12 cellular contexts compared by ENCODE assay signal in the genomic region with DNA sequence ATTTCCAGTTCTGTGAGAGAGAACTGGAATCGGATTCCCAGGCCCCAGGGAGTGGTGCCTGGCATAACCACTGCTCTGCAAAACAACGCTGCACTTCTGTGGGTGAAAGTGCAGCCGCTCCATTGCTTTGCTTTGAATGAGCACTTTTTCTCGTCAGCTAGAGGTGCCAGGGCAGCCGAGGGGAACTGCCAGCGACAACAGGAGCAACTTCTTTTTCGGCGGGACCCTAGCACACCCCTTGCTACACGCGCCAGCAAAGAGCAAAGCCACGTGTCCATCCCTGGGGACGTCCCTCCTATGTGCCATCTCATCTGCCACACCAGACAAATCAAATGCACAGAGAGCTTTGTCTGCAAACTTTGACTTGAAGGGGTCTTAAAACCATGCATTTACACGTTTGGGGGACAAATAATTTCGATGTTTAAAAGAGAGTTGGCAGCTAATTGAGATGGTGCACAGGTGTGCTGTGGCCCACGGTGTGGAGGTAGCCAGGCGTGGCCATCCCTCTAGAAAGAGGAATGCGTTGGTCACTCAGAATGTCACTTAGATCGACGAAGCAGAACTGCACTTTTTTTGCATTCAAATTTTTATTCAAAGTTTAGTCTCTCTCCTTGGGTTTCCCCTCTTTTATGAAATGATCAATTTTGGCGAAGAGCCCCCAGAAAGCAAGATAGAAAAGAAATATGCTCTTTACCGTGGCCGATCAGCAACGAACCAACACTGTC.
DNase-seq lines count a peak whose midpoint lies in the region; ATAC-seq, FAIRE-seq and TF ChIP-seq lines count a peak whose summit lies in the region.
"Had no signal": no experiment of that assay in that cellular context is flagged by ENCODE, and none has a peak within 500 bp of the region (broad histone marks: within the 10 kb centered on the region; RNA-seq: fewer than 3 reads in every experiment).

No MANE protein-coding gene starts in this region.

- no peak for TF ChIP-seq RAD21 in H1 (IDR thresholded peaks at IDR 0.05 in 1 of 2, conservative IDR thresholded peaks at IDR 0.05 in 1 of 2; ENCODE audit: low read depth in 2 of 2, low read length in 2 of 2)

- no peaks in the 10 kb centered on the region for H4K20me1 ChIP-seq in H1 (replicated peaks in 1 of 2; ENCODE audit: control insufficient read depth in 1 of 2, insufficient read depth in 2 of 2, low read length in 2 of 2)

- WGBS in H1 (ENCODE audit: extremely low coverage in 1 of 2, insufficient coverage in 1 of 2, insufficient read length in 1 of 2, insufficient replicate concordance in 2 of 2, low coverage in 1 of 2, low lambda C conversion rate in 2 of 2, missing lambda C conversion rate in 1 of 2), 2 experiments, result 86% methylated on average over 23 of the region's 23 CpGs; no CpG with 5 or more reads in 1 of the 2 experiments

- H4K5ac ChIP-seq in H1 (ENCODE audit: insufficient read length, low read depth, low read length), result no peak overlapping the region

- H3K4me2 ChIP-seq in H1 (ENCODE audit: insufficient read depth in 1 of 2, low read depth in 2 of 2, low read length in 2 of 2), result no peak overlapping the region

- no peak overlapping the region for H3K14ac ChIP-seq in H1 (ENCODE audit: insufficient read length)

- H2AK5ac ChIP-seq in H1 (ENCODE audit: low read depth, low read length), result no peak overlapping the region

- ATAC-seq in GM18498 (IDR thresholded peaks at IDR 0.05; ENCODE audit: unreplicated experiment) (peak; percentile 30), GM21526 (IDR thresholded peaks at IDR 0.05; ENCODE audit: low FRiP score, unreplicated experiment) (peak; percentile 23), HG03196 (IDR thresholded peaks at IDR 0.05; ENCODE audit: unreplicated experiment) (peak; percentile 39), GM18519 (IDR thresholded peaks at IDR 0.05; ENCODE audit: low FRiP score, unreplicated experiment) (no peak)
- ATAC-seq: activated CD4-positive, alpha-beta T cell treated with anti-CD3 and anti-CD28 coated beads for 36 hours; K562 had no signal

- no peaks in the 10 kb centered on the region for H3K79me2 ChIP-seq in H1 (ENCODE audit: control insufficient read depth in 1 of 2, insufficient read depth in 2 of 2, low read length in 2 of 2)

- H4K8ac ChIP-seq in H1 (ENCODE audit: extremely low read depth, insufficient read depth, low read length), result no peak overlapping the region

- H3K9ac ChIP-seq in H1 (replicated peaks in 1 of 4; ENCODE audit: extremely low read depth in 1 of 4, low read depth in 3 of 4, low read length in 3 of 4), result no peak overlapping the region

- no peak for TF ChIP-seq EP300 in H1 (IDR thresholded peaks at IDR 0.05; ENCODE audit: borderline replicate concordance in 1 of 2, low read depth in 2 of 2, low read length in 2 of 2)

- H3K56ac ChIP-seq in H1 (replicated peaks; ENCODE audit: insufficient read length, low read depth, low read length), result no peak overlapping the region

- H3K36me3 ChIP-seq in H1 (ENCODE audit: control insufficient read depth in 2 of 4, insufficient read depth in 4 of 4, low read length in 3 of 4) (no peaks in the 10 kb centered on the region), HAP-1 (replicated peaks) (no peaks in the 10 kb centered on the region)

- no peak overlapping the region for H2AFZ ChIP-seq in H1 (ENCODE audit: low read length)

- no peak overlapping the region for H2BK120ac ChIP-seq in H1 (replicated peaks; ENCODE audit: low read depth, low read length)

- no peaks in the 10 kb centered on the region for H3K79me1 ChIP-seq in H1 (ENCODE audit: low read depth, low read length)

- H3K27ac ChIP-seq in H1 (ENCODE audit: low read depth, low read length), result no peak overlapping the region

- CTCF ChIA-PET in H1 (lab: Charles Lee; ENCODE audit: partially characterized antibody), result interaction anchor here (0.9 to 13.3 kb wide), 12 partner anchors 11 to 178 kb away, joined by 3 to 188 read pairs (median 4); no protein-coding TSS in a partner anchor

- H3K4ac ChIP-seq in H1 (replicated peaks; ENCODE audit: insufficient read length, low read depth, low read length), result no peak overlapping the region

- peaks cover 0 to 20% (median 11%) of the 10 kb centered on the region in 4 experiments for H3K4me1 ChIP-seq in H1 (replicated peaks in 1 of 4; ENCODE audit: control insufficient read depth in 3 of 4, insufficient read depth in 4 of 4, low read length in 3 of 4)
- H3K4me1 ChIP-seq in HAP-1, result no peaks in the 10 kb centered on the region

- no peak overlapping the region for H2BK20ac ChIP-seq in H1 (ENCODE audit: low read length)

- no peak overlapping the region for H4K91ac ChIP-seq in H1 (replicated peaks; ENCODE audit: insufficient read length, low read length)

- TF ChIP-seq CTCF in H1 (IDR thresholded peaks at IDR 0.05; ENCODE audit: control extremely low read depth in 1 of 3, insufficient read depth in 1 of 3, low read depth in 1 of 3, low read length in 3 of 3), result no peak

- no peaks in the 10 kb centered on the region for H3K23me2 ChIP-seq in H1 (ENCODE audit: low read depth, low read length)

- no peak overlapping the region for H2BK5ac ChIP-seq in H1 (ENCODE audit: low read depth, low read length)

- H2BK12ac ChIP-seq in H1 (ENCODE audit: low read depth, low read length), result no peak overlapping the region; the same call in 1 of the 2 replicates

- H3K4me3 ChIP-seq in H1 (ENCODE audit: extremely low read depth in 1 of 4, insufficient read depth in 2 of 4, low read depth in 3 of 4, low read length in 4 of 4) (no peak overlapping the region), HAP-1 (no peak overlapping the region)
- H3K4me3 ChIP-seq: K562 had no signal

- H2BK15ac ChIP-seq in H1 (ENCODE audit: low read length), result no peak overlapping the region

- no peaks in the 10 kb centered on the region for H3K9me3 ChIP-seq in H1 (ENCODE audit: insufficient read depth in 2 of 2, low read depth in 1 of 2, low read length in 1 of 2)
- no peaks in the 10 kb centered on the region for H3K9me3 ChIP-seq in HAP-1

- no peak overlapping the region for H3K23ac ChIP-seq in H1 (ENCODE audit: insufficient read length)

- no peak for TF ChIP-seq POLR2A in H1 (IDR thresholded peaks at IDR 0.05; ENCODE audit: control extremely low read depth in 1 of 2, low read depth in 2 of 2, low read length in 2 of 2)

- H3K27me3 ChIP-seq in H1 (replicated peaks in 1 of 4; ENCODE audit: control insufficient read depth in 3 of 4, extremely low read depth in 1 of 4, insufficient read depth in 3 of 4, low read length in 3 of 4) (no peaks in the 10 kb centered on the region), HAP-1 (ENCODE audit: low read depth) (no peaks in the 10 kb centered on the region)

- DNase-seq in H1 (ENCODE audit: low read depth in 1 of 2, low spot score in 2 of 2), result peak in 1 of 2 experiments; percentile 41
- no peak for DNase-seq in HuH-7 (ENCODE audit: low spot score)
- DNase-seq in NCI-H2227 treated with DMSO at 0.1 percent for 48 hours (lab: John Stamatoyannopoulos, UW), result no peak
- no peak for DNase-seq in HAP-1 (ENCODE audit: low spot score in 2 of 2)
- DNase-seq: activated CD4-positive, alpha-beta T cell treated with anti-CD3 and anti-CD28 coated beads for 36 hours; aorta; stimulated activated naive CD4-positive, alpha-beta T cell treated with Interleukin-2 at 50 U/mL for 16 hours had no signal

- in situ Hi-C loops in HAP-1 (cut with MboI; ENCODE audit: low sequenced_read_pairs), result loop anchor here (5.0 kb wide), 1 partner anchor 174 kb away; no protein-coding TSS in a partner anchor

- no peak overlapping the region for H3K18ac ChIP-seq in H1 (ENCODE audit: extremely low read depth, low read length)

- POLR2A ChIA-PET in H1 (lab: Charles Lee; ENCODE audit: partially characterized antibody), result interaction anchor here (1.6 kb wide), 1 partner anchor 13 kb away, joined by 10 read pairs; no protein-coding TSS in a partner anchor

- FAIRE-seq in H1 (lab: Jason Lieb, UNC), result no peak
- FAIRE-seq: K562 had no signal

TF ChIP-seq in H1, 55 proteins besides CTCF, POLR2A, EP300 and RAD21 (continues in another document):
- TF ChIP-seq, protein P1, sequence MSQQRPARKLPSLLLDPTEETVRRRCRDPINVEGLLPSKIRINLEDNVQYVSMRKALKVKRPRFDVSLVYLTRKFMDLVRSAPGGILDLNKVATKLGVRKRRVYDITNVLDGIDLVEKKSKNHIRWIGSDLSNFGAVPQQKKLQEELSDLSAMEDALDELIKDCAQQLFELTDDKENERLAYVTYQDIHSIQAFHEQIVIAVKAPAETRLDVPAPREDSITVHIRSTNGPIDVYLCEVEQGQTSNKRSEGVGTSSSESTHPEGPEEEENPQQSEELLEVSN (IDR thresholded peaks at IDR 0.05), result peak; percentile 34; the same call in 1 of the 2 replicates
